ENCODE assay signal across 12 cellular contexts in genomic region chr18:79327199-79327545, GRCh38.
"Had no signal": no experiment of that assay in that cellular context is flagged by ENCODE, and none has a peak within 500 bp of the region (broad histone marks: within the 10 kb centered on the region; RNA-seq: fewer than 3 reads in every experiment).

No MANE protein-coding gene starts in this region.

- H3K4me3 ChIP-seq: gastroesophageal sphincter, left lung, pancreas, tibial artery had no signal

- H3K9me3 ChIP-seq: gastroesophageal sphincter, left lung, pancreas, tibial artery had no signal

- ATAC-seq: gastroesophageal sphincter, left lung, pancreas had no signal

- H3K27ac ChIP-seq: epithelial cell of prostate, gastroesophageal sphincter, left lung, pancreas, tibial artery, VCaP had no signal

- H3K27ac Mint-ChIP-seq: activated T-helper 1 cell treated with anti-CD3 and anti-CD28 coated beads, Interleukin-12 subunit alpha, Interleukin-12 subunit beta, Interleukin-2, Interleukin-4 antibody, amounts not matched to agents 30 ng/mL and 10 ng/mL and 1 ng/mL, durations not matched to agents 14 hours and 24 hours and 36 hours had no signal

- H3K27me3 ChIP-seq: gastroesophageal sphincter, left lung, pancreas, tibial artery had no signal

- H3K4me3 Mint-ChIP-seq: activated T-helper 1 cell treated with anti-CD3 and anti-CD28 coated beads, Interleukin-12 subunit alpha, Interleukin-12 subunit beta, Interleukin-2, Interleukin-4 antibody, amounts not matched to agents 30 ng/mL and 10 ng/mL and 1 ng/mL, durations not matched to agents 14 hours and 24 hours and 36 hours had no signal

- H3K4me1 ChIP-seq: gastroesophageal sphincter, left lung, tibial artery had no signal

- DNase-seq: caudate nucleus; cortex of kidney; effector memory CD4-positive, alpha-beta T cell; left lung; stimulated activated CD4-positive, alpha-beta T cell treated with anti-CD3 and anti-CD28 coated beads, Interleukin-2, amount 100 ng/mL, for 48 hours; T1000; tibial artery had no signal
